ENCODE assay signal across 15 cellular contexts in genomic region chr5:475704-476101, GRCh38. TPM values are rescaled to one million over a fixed set of nuclear protein-coding genes. Genes with fewer than 3 reads are reported as not detected.
A peak's percentile ranks its signal among the peaks of the same experiment; 100 is the strongest.
DNase-seq lines count a peak whose midpoint lies in the region; ATAC-seq and TF ChIP-seq lines count a peak whose summit lies in the region.
"Had no signal": no experiment of that assay in that cellular context is flagged by ENCODE, and none has a peak within 500 bp of the region (broad histone marks: within the 10 kb centered on the region; RNA-seq: fewer than 3 reads in every experiment).

No MANE protein-coding gene starts in this region.

- no peaks in the 10 kb centered on the region for H3K27me3 ChIP-seq in right lobe of liver
- H3K27me3 ChIP-seq: SJCRH30 had no signal

- H3K27ac ChIP-seq in right lobe of liver = no peak overlapping the region
- H3K27ac ChIP-seq: body of pancreas, SJCRH30, thyroid gland had no signal

- no peak for DNase-seq in activated naive CD4-positive, alpha-beta T cell treated with anti-CD3 and anti-CD28 coated beads, Interleukin-2, amount 10 ng/mL, durations not matched to agents 7 days and 5 days
- no peak for DNase-seq in activated naive CD4-positive, alpha-beta T cell treated with anti-CD3 and anti-CD28 coated beads, Interleukin-2, amount 50 U/mL, for 72 hours (ENCODE audit: low spot score in 2 of 2)
- no peak for DNase-seq in activated CD4-positive, alpha-beta memory T cell treated with anti-CD3 and anti-CD28 coated beads for 36 hours
- DNase-seq in right lobe of liver (peak in 2 of 3 donors; percentile 19 to 42), ecto neural progenitor cell (ENCODE audit: low spot score) (no peak)
- no peak for DNase-seq in stimulated activated naive CD8-positive, alpha-beta T cell treated with anti-CD3 and anti-CD28 coated beads, Interleukin-15, amount 100 ng/mL, for 72 hours
- DNase-seq: body of pancreas; effector CD8-positive, alpha-beta T cell; foreskin melanocyte; KG1; NCI-H187; SJCRH30; thyroid gland had no signal

- no peak for TF ChIP-seq CTCF in right lobe of liver (IDR thresholded peaks at IDR 0.05)

- ATAC-seq in activated naive CD4-positive, alpha-beta T cell treated with anti-CD3 and anti-CD28 coated beads, Interleukin-2, amount 50 U/mL, for 72 hours = no peak
- ATAC-seq in right lobe of liver (no peak), HG03175 (IDR thresholded peaks at IDR 0.05; ENCODE audit: unreplicated experiment) (no peak), HG02798 (IDR thresholded peaks at IDR 0.05; ENCODE audit: poor library complexity, unreplicated experiment) (no peak)
- no peak for ATAC-seq in stimulated activated naive CD8-positive, alpha-beta T cell treated with anti-CD3 and anti-CD28 coated beads, Interleukin-15, amount 100 ng/mL, for 72 hours
- ATAC-seq: body of pancreas had no signal

- no peak overlapping the region for H3K4me3 ChIP-seq in right lobe of liver
- H3K4me3 ChIP-seq: body of pancreas, SJCRH30, thyroid gland had no signal

- peaks cover 4% of the 10 kb centered on the region for H3K36me3 Mint-ChIP-seq in activated naive CD4-positive, alpha-beta T cell treated with anti-CD3 and anti-CD28 coated beads, Interleukin-2, amount 10 ng/mL, durations not matched to agents 7 days and 5 days
- peaks cover 9 to 14% of the 10 kb centered on the region in 2 donors for H3K36me3 Mint-ChIP-seq in activated naive CD4-positive, alpha-beta T cell treated with anti-CD3 and anti-CD28 coated beads, Interleukin-2, amount 50 U/mL, for 72 hours
- peaks cover 7% of the 10 kb centered on the region for H3K36me3 Mint-ChIP-seq in activated CD4-positive, alpha-beta memory T cell treated with anti-CD3 and anti-CD28 coated beads for 36 hours

- intact Hi-C loops in activated CD4-positive, alpha-beta memory T cell treated with anti-CD3 and anti-CD28 coated beads for 36 hours (cut with micrococcal nuclease) = no loop called here
- intact Hi-C loops in right lobe of liver (cut with DNase I) = no loop called here

- H3K4me1 ChIP-seq in right lobe of liver = peaks cover 0 to 17% (median 2%) of the 10 kb centered on the region in 4 donors
- H3K4me1 ChIP-seq: SJCRH30 had no signal

- no CpG with 5 or more reads among the region's 8 CpGs for WGBS in right lobe of liver (ENCODE audit: insufficient coverage, low coverage, low lambda C conversion rate, missing lambda C conversion rate)

- H3K9me3 ChIP-seq in right lobe of liver = no peaks in the 10 kb centered on the region
- H3K9me3 ChIP-seq: body of pancreas, SJCRH30, thyroid gland had no signal

- no peaks in the 10 kb centered on the region for H3K36me3 ChIP-seq in right lobe of liver
- H3K36me3 ChIP-seq: SJCRH30, thyroid gland had no signal

- no peak for TF ChIP-seq POLR2A in right lobe of liver (IDR thresholded peaks at IDR 0.05)

- H3K4me3 Mint-ChIP-seq in activated naive CD4-positive, alpha-beta T cell treated with anti-CD3 and anti-CD28 coated beads, Interleukin-2, amount 10 ng/mL, durations not matched to agents 7 days and 5 days = peak overlapping the region; percentile 53
- peak overlapping the region; percentile 34 for H3K4me3 Mint-ChIP-seq in activated CD4-positive, alpha-beta memory T cell treated with anti-CD3 and anti-CD28 coated beads for 36 hours
- H3K4me3 Mint-ChIP-seq in stimulated activated naive CD8-positive, alpha-beta T cell treated with anti-CD3 and anti-CD28 coated beads, Interleukin-15, amount 100 ng/mL, for 72 hours = peak overlapping the region; percentile 27 to 71

- POLR2A ChIA-PET in activated CD4-positive, alpha-beta memory T cell treated with anti-CD3 and anti-CD28 coated beads for 36 hours (lab: Charles Lee) = no interaction called here

- no peak overlapping the region for H3K27ac Mint-ChIP-seq in activated naive CD4-positive, alpha-beta T cell treated with anti-CD3 and anti-CD28 coated beads, Interleukin-2, amount 10 ng/mL, durations not matched to agents 7 days and 5 days
- H3K27ac Mint-ChIP-seq in activated naive CD4-positive, alpha-beta T cell treated with anti-CD3 and anti-CD28 coated beads, Interleukin-2, amount 50 U/mL, for 72 hours = no peak overlapping the region
- H3K27ac Mint-ChIP-seq in activated CD4-positive, alpha-beta memory T cell treated with anti-CD3 and anti-CD28 coated beads for 36 hours = no peak overlapping the region
- H3K27ac Mint-ChIP-seq in stimulated activated naive CD8-positive, alpha-beta T cell treated with anti-CD3 and anti-CD28 coated beads, Interleukin-15, amount 100 ng/mL, for 72 hours = no peak overlapping the region

- peaks cover 36% of the 10 kb centered on the region for H3K27me3 Mint-ChIP-seq in activated naive CD4-positive, alpha-beta T cell treated with anti-CD3 and anti-CD28 coated beads, Interleukin-2, amount 10 ng/mL, durations not matched to agents 7 days and 5 days
- H3K27me3 Mint-ChIP-seq in activated CD4-positive, alpha-beta memory T cell treated with anti-CD3 and anti-CD28 coated beads for 36 hours = peaks cover 2% of the 10 kb centered on the region
- H3K27me3 Mint-ChIP-seq in stimulated activated naive CD8-positive, alpha-beta T cell treated with anti-CD3 and anti-CD28 coated beads, Interleukin-15, amount 100 ng/mL, for 72 hours = peaks cover 56% of the 10 kb centered on the region

- H3K4me1 Mint-ChIP-seq in activated naive CD4-positive, alpha-beta T cell treated with anti-CD3 and anti-CD28 coated beads, Interleukin-2, amount 10 ng/mL, durations not matched to agents 7 days and 5 days = peaks cover 23% of the 10 kb centered on the region
- peaks cover 18% of the 10 kb centered on the region for H3K4me1 Mint-ChIP-seq in activated CD4-positive, alpha-beta memory T cell treated with anti-CD3 and anti-CD28 coated beads for 36 hours (ENCODE audit: low read depth)
- peaks cover 38% of the 10 kb centered on the region for H3K4me1 Mint-ChIP-seq in stimulated activated naive CD8-positive, alpha-beta T cell treated with anti-CD3 and anti-CD28 coated beads, Interleukin-15, amount 100 ng/mL, for 72 hours

- CTCF ChIA-PET in activated naive CD4-positive, alpha-beta T cell treated with anti-CD3 and anti-CD28 coated beads, Interleukin-2, amount 10 ng/mL, durations not matched to agents 7 days and 5 days (lab: Charles Lee) = interaction anchor here (0.9 kb wide), 1 partner anchor 29 kb away, joined by 3 read pairs; no protein-coding TSS in a partner anchor
- CTCF ChIA-PET in activated CD4-positive, alpha-beta memory T cell treated with anti-CD3 and anti-CD28 coated beads for 36 hours (lab: Charles Lee) = interaction anchor here (0.8 kb wide), 1 partner anchor 69 kb away, joined by 3 read pairs; no protein-coding TSS in a partner anchor

- H3K9me3 Mint-ChIP-seq in activated naive CD4-positive, alpha-beta T cell treated with anti-CD3 and anti-CD28 coated beads, Interleukin-2, amount 10 ng/mL, durations not matched to agents 7 days and 5 days = no peaks in the 10 kb centered on the region
- no peaks in the 10 kb centered on the region for H3K9me3 Mint-ChIP-seq in activated naive CD4-positive, alpha-beta T cell treated with anti-CD3 and anti-CD28 coated beads, Interleukin-2, amount 50 U/mL, for 72 hours
- H3K9me3 Mint-ChIP-seq in activated CD4-positive, alpha-beta memory T cell treated with anti-CD3 and anti-CD28 coated beads for 36 hours = no peaks in the 10 kb centered on the region
- no peaks in the 10 kb centered on the region for H3K9me3 Mint-ChIP-seq in stimulated activated naive CD8-positive, alpha-beta T cell treated with anti-CD3 and anti-CD28 coated beads, Interleukin-15, amount 100 ng/mL, for 72 hours

RNA-seq across cellular contexts. Expression of gene EXOC3, which starts 32.7 kb away (rescaled TPM):
- 100 to 1,000 TPM in 1 of 2 donors, 10 to 100 TPM in 1; 83.8 to 101 TPM for total RNA-seq in activated naive CD4-positive, alpha-beta T cell treated with anti-CD3 and anti-CD28 coated beads, Interleukin-2, amount 50 U/mL, for 72 hours
- total RNA-seq in activated CD4-positive, alpha-beta memory T cell treated with anti-CD3 and anti-CD28 coated beads for 36 hours = 10 to 100 TPM; 49.9 to 54.5 TPM
- 10 to 100 TPM; 14.6 to 24.3 (median 20.0) TPM for total RNA-seq in right lobe of liver

RNA-seq across cellular contexts. Expression of gene SLC9A3, which starts 48.5 kb away (rescaled TPM):
- total RNA-seq in activated naive CD4-positive, alpha-beta T cell treated with anti-CD3 and anti-CD28 coated beads, Interleukin-2, amount 50 U/mL, for 72 hours = 1 to 10 TPM; 1.6 to 2.0 TPM
- total RNA-seq in activated CD4-positive, alpha-beta memory T cell treated with anti-CD3 and anti-CD28 coated beads for 36 hours = 1 to 10 TPM; 1.7 to 1.8 TPM
- 1 to 10 TPM in 2 of 6 experiments, under 1 TPM in 4; 0.32 to 1.8 (median 0.46) TPM for total RNA-seq in right lobe of liver

Comparison
In these comparisons a context has a peak if more than half of its experiments do, and no peak if none do; other contexts are left out.
1. DNase-seq: peak in right lobe of liver (2 of 3); none in activated naive CD4-positive, alpha-beta T cell treated with anti-CD3 and anti-CD28 coated beads, Interleukin-2, amount 10 ng/mL, durations not matched to agents 7 days and 5 days (single experiment), activated naive CD4-positive, alpha-beta T cell treated with anti-CD3 and anti-CD28 coated beads, Interleukin-2, amount 50 U/mL, for 72 hours (0 of 2), activated CD4-positive, alpha-beta memory T cell treated with anti-CD3 and anti-CD28 coated beads for 36 hours (single experiment), stimulated activated naive CD8-positive, alpha-beta T cell treated with anti-CD3 and anti-CD28 coated beads, Interleukin-15, amount 100 ng/mL, for 72 hours (0 of 2) and ecto neural progenitor cell (single experiment).
2. Peak in every context shown above with its lines, with median percentiles within 50 percentile points of each other: H3K4me3 Mint-ChIP-seq.